Comparison of ENCODE assay signal across 1 cellular context in genomic region chr14:74015178-74015577, GRCh38.
TF ChIP-seq lines count a peak whose summit lies in the region.

No MANE protein-coding gene starts in this region.

TF ChIP-seq in K562, 482 proteins besides CTCF, POLR2A, EP300 and RAD21:
- TF ChIP-seq TRIM28 (IDR thresholded peaks at IDR 0.05) (no peak), ZNF766 (CRISPR knock-in tag; conservative IDR thresholded peaks at IDR 0.05) (no peak), XRCC4 (IDR thresholded peaks at IDR 0.05; ENCODE audit: extremely low read depth, insufficient read depth, insufficient read length) (no peak), NR2F6 (CRISPR knock-in tag; IDR thresholded peaks at IDR 0.05) (no peak), LCOR (CRISPR knock-in tag; IDR thresholded peaks at IDR 0.05) (no peak), ZNF395 (CRISPR knock-in tag; IDR thresholded peaks at IDR 0.05) (0 out of 2 replicates have a peak, but pooled peaks have one; percentile 48), VEZF1 (CRISPR knock-in tag; IDR thresholded peaks at IDR 0.05) (peak; percentile 86), POLR3A (IDR thresholded peaks at IDR 0.05; ENCODE audit: borderline replicate concordance, extremely low read depth, insufficient read depth, insufficient read length) (no peak)
TF ChIP-seq in K562: peak in this region for 2.
